In the genomic region with DNA sequence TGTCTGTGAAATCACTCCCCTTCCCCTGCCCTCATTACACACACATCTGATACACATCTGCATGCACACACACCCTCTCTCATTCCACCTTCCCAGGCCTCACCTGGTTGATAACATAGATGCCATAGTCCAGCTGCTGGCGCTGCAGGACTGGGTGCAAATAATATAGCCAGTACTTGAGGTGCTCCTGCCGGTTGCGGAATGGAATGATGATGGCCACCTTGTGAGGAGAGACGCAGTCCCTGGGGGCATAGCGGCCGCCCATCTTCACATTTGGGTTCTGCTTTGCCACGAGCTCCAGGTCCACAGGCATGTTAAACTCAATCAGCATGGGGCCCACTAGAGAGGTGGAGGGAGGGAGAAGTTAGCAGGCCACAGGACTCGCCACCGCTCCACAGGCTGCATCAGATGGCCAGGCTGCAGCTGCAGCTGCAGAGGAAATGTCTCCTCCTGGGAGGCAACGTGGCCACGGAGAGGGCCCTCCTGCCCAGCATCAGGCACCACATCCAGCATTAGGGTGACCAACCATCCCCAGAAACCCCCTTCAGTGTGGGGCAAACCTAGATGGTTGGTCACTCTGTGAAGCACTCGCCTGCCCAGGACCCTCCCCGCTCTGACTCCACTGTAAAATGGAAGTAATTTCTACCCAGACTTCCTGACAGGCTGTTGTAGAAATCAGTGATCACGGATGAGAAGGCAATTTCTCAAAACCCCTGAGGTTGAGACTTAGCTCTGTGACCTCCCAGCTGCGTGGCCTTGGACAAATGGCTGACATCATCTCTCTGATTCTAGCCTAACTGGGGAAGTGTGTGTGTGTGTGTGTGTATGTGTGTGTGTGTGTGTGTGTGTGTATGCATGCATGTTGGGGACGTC, we compare ENCODE assay signal across 13 cellular contexts. TPM values are rescaled to one million over a fixed set of nuclear protein-coding genes. Genes with fewer than 3 reads are reported as not detected.
DNase-seq lines count a peak whose midpoint lies in the region; ATAC-seq and TF ChIP-seq lines count a peak whose summit lies in the region.
"Had no signal": no experiment of that assay in that cellular context is flagged by ENCODE, and none has a peak within 500 bp of the region (broad histone marks: within the 10 kb centered on the region; RNA-seq: fewer than 3 reads in every experiment).

No MANE protein-coding gene starts in this region.

- no peak overlapping the region for H3K4me3 Mint-ChIP-seq in stimulated activated naive CD8-positive, alpha-beta T cell treated with anti-CD3 and anti-CD28 coated beads, Interleukin-15, Interleukin-2, amounts not matched to agents 100 ng/mL and 50 ng/mL, for 24 hours
- H3K4me3 Mint-ChIP-seq in central memory CD8-positive, alpha-beta T cell: peak overlapping the region; percentile 49
- H3K4me3 Mint-ChIP-seq in nephron: peak overlapping the region in 1 of 3 experiments; percentile 5

- DNase-seq in stimulated activated naive CD8-positive, alpha-beta T cell treated with anti-CD3 and anti-CD28 coated beads, Interleukin-15, Interleukin-2, amounts not matched to agents 100 U/mL and 50 U/mL, for 24 hours: no peak
- no peak for DNase-seq in central memory CD8-positive, alpha-beta T cell (ENCODE audit: low spot score in 2 of 2)
- no peak for DNase-seq in upper lobe of right lung
- DNase-seq in SW 1271 (lab: John Stamatoyannopoulos, UW): no peak
- DNase-seq: foreskin keratinocyte; NK-92 treated with Interleukin-12 subunit alpha and Interleukin-12 subunit beta, amount 100 ng/mL, for 24 hours had no signal

- no peak overlapping the region for H3K4me3 ChIP-seq in upper lobe of right lung
- H3K4me3 ChIP-seq: skin epidermis had no signal

- H3K4me1 ChIP-seq in upper lobe of right lung: peaks cover 66% of the 10 kb centered on the region

- peaks cover 35% of the 10 kb centered on the region for H3K36me3 Mint-ChIP-seq in stimulated activated naive CD8-positive, alpha-beta T cell treated with anti-CD3 and anti-CD28 coated beads, Interleukin-15, Interleukin-2, amounts not matched to agents 100 ng/mL and 50 ng/mL, for 24 hours (ENCODE audit: low read depth)
- peaks cover 58% of the 10 kb centered on the region for H3K36me3 Mint-ChIP-seq in central memory CD8-positive, alpha-beta T cell (ENCODE audit: insufficient read depth)
- H3K36me3 Mint-ChIP-seq in nephron (ENCODE audit: low read depth): peaks cover 23% of the 10 kb centered on the region

- TF ChIP-seq CTCF in nephron (IDR thresholded peaks at IDR 0.05; ENCODE audit: unreplicated experiment in 3 of 3) (no peak), upper lobe of right lung (IDR thresholded peaks at IDR 0.05) (no peak)

- ATAC-seq in stimulated activated naive CD8-positive, alpha-beta T cell treated with anti-CD3 and anti-CD28 coated beads, Interleukin-15, Interleukin-2, amounts not matched to agents 100 U/mL and 50 U/mL, for 24 hours: no peak
- ATAC-seq in central memory CD8-positive, alpha-beta T cell (replicated peaks; ENCODE audit: extremely low read depth, poor library complexity, severe bottlenecking): no peak
- ATAC-seq in upper lobe of right lung (peak; percentile 4), GM21367 (IDR thresholded peaks at IDR 0.05; ENCODE audit: unreplicated experiment) (no peak), HG02763 (IDR thresholded peaks at IDR 0.05; ENCODE audit: unreplicated experiment) (no peak)
- ATAC-seq: foreskin keratinocyte had no signal

- peaks cover 75% of the 10 kb centered on the region for H3K4me1 Mint-ChIP-seq in stimulated activated naive CD8-positive, alpha-beta T cell treated with anti-CD3 and anti-CD28 coated beads, Interleukin-15, Interleukin-2, amounts not matched to agents 100 ng/mL and 50 ng/mL, for 24 hours (ENCODE audit: low read depth)
- H3K4me1 Mint-ChIP-seq in central memory CD8-positive, alpha-beta T cell: peaks cover 74% of the 10 kb centered on the region
- peaks cover 64% of the 10 kb centered on the region for H3K4me1 Mint-ChIP-seq in nephron

- H3K27ac ChIP-seq in upper lobe of right lung: no peak overlapping the region
- H3K27ac ChIP-seq: C4-2B, foreskin keratinocyte had no signal

- H3K9me3 ChIP-seq in upper lobe of right lung: no peaks in the 10 kb centered on the region

- intact Hi-C loops in upper lobe of right lung (cut with DNase I): no loop called here

- peak overlapping the region; percentile 46 for H3K27ac Mint-ChIP-seq in stimulated activated naive CD8-positive, alpha-beta T cell treated with anti-CD3 and anti-CD28 coated beads, Interleukin-15, Interleukin-2, amounts not matched to agents 100 ng/mL and 50 ng/mL, for 24 hours
- H3K27ac Mint-ChIP-seq in central memory CD8-positive, alpha-beta T cell (ENCODE audit: low read depth): peak overlapping the region; percentile 91
- H3K27ac Mint-ChIP-seq in nephron: peak overlapping the region; percentile 14 to 70 (median 32)
- H3K27ac Mint-ChIP-seq: activated T-helper 2 cell treated with anti-CD3 and anti-CD28 coated beads, Interferon-gamma antibody, Interleukin-2, Interleukin-4, amounts not matched to agents 10 μg/mL and 5 μg/mL and 100 μg/mL, durations not matched to agents 14 hours and 24 hours and 36 hours had no signal

- no peaks in the 10 kb centered on the region for H3K27me3 ChIP-seq in upper lobe of right lung
- H3K27me3 ChIP-seq: foreskin keratinocyte had no signal

- no peaks in the 10 kb centered on the region for H3K27me3 Mint-ChIP-seq in stimulated activated naive CD8-positive, alpha-beta T cell treated with anti-CD3 and anti-CD28 coated beads, Interleukin-15, Interleukin-2, amounts not matched to agents 100 ng/mL and 50 ng/mL, for 24 hours
- no peaks in the 10 kb centered on the region for H3K27me3 Mint-ChIP-seq in central memory CD8-positive, alpha-beta T cell
- H3K27me3 Mint-ChIP-seq in nephron (ENCODE audit: low read depth): peaks cover 3% of the 10 kb centered on the region

- H3K9me3 Mint-ChIP-seq in stimulated activated naive CD8-positive, alpha-beta T cell treated with anti-CD3 and anti-CD28 coated beads, Interleukin-15, Interleukin-2, amounts not matched to agents 100 ng/mL and 50 ng/mL, for 24 hours: no peaks in the 10 kb centered on the region
- H3K9me3 Mint-ChIP-seq in central memory CD8-positive, alpha-beta T cell: no peaks in the 10 kb centered on the region
- H3K9me3 Mint-ChIP-seq in nephron: no peaks in the 10 kb centered on the region
- H3K9me3 Mint-ChIP-seq: activated T-helper 2 cell treated with anti-CD3 and anti-CD28 coated beads, Interferon-gamma antibody, Interleukin-2, Interleukin-4, amounts not matched to agents 10 μg/mL and 5 μg/mL and 100 μg/mL, durations not matched to agents 14 hours and 24 hours and 36 hours had no signal

- H3K36me3 ChIP-seq in upper lobe of right lung: peaks cover 40% of the 10 kb centered on the region

RNA-seq across cellular contexts. Expression of gene B4GALT1, which starts 31.8 kb away (rescaled TPM):
- 80.1 TPM for total RNA-seq in upper lobe of right lung

RNA-seq across cellular contexts. Expression of gene SMU1, which starts 58.8 kb away (rescaled TPM):
- 19.2 TPM for total RNA-seq in upper lobe of right lung

Comparison
In these comparisons a context has a peak if more than half of its experiments do, and no peak if none do; other contexts are left out.
1. H3K27ac Mint-ChIP-seq: peak in every context shown above with its lines; median percentile 91 in central memory CD8-positive, alpha-beta T cell; 46 in stimulated activated naive CD8-positive, alpha-beta T cell treated with anti-CD3 and anti-CD28 coated beads, Interleukin-15, Interleukin-2, amounts not matched to agents 100 ng/mL and 50 ng/mL, for 24 hours; 32 in nephron.